9 cellular contexts compared by ENCODE assay signal in genomic region chr2:45649457-45649854, GRCh38. TPM values are rescaled to one million over a fixed set of nuclear protein-coding genes. Genes with fewer than 3 reads are reported as not detected.
DNase-seq lines count a peak whose midpoint lies in the region; ATAC-seq, FAIRE-seq and TF ChIP-seq lines count a peak whose summit lies in the region.
"Had no signal": no experiment of that assay in that cellular context is flagged by ENCODE, and none has a peak within 500 bp of the region (broad histone marks: within the 10 kb centered on the region; RNA-seq: fewer than 3 reads in every experiment).

No MANE protein-coding gene starts in this region.

- H3K4me1 ChIP-seq in endothelial cell of umbilical vein (ENCODE audit: control insufficient read depth, extremely low read depth, insufficient read depth, low read length) = peaks cover 16% of the 10 kb centered on the region
- peaks cover 13% of the 10 kb centered on the region for H3K4me1 ChIP-seq in neural progenitor cell

- POLR2A ChIA-PET in RWPE1 (lab: Yijun Ruan, JAX; ENCODE audit: low non-redundant PET) = no interaction called here
- POLR2A ChIA-PET in endothelial cell of umbilical vein (lab: Charles Lee) = interaction anchor here (1.3 kb wide), 1 partner anchor 294 kb away, joined by 3 read pairs; no protein-coding TSS in a partner anchor

- H3K4me1 Mint-ChIP-seq in neural progenitor cell = peaks cover 33% of the 10 kb centered on the region

- no peaks in the 10 kb centered on the region for H3K9me3 ChIP-seq in endothelial cell of umbilical vein (replicated peaks; ENCODE audit: control insufficient read depth, insufficient read depth, low read length)
- H3K9me3 ChIP-seq in neural progenitor cell (ENCODE audit: low read depth) = no peaks in the 10 kb centered on the region

- no peak for DNase-seq in RWPE1 (ENCODE audit: low spot score)
- DNase-seq in endothelial cell of umbilical vein (ENCODE audit: low read depth, low spot score) = peak; percentile 50
- DNase-seq in neural progenitor cell (ENCODE audit: low spot score) = peak; percentile 31
- no peak for DNase-seq in posterior vena cava (ENCODE audit: low spot score)
- no peak for DNase-seq in NCI-H1105 treated with DMSO at 0.1 percent for 48 hours (lab: John Stamatoyannopoulos, UW)
- DNase-seq in activated CD4-positive, CD25-positive, alpha-beta regulatory T cell treated with anti-CD3 and anti-CD28 coated beads, Interleukin-2, amount 50 U/mL, for 72 hours = no peak

- H3K4me3 ChIP-seq in GM12875 (ENCODE audit: low read depth, low read length) = peak overlapping the region; percentile 79
- peak overlapping the region; percentile 81 to 98 (median 88) for H3K4me3 ChIP-seq in endothelial cell of umbilical vein (replicated peaks in 1 of 3; ENCODE audit: insufficient read depth in 1 of 3, low read depth in 1 of 3, low read length in 3 of 3)
- peak overlapping the region; percentile 92 for H3K4me3 ChIP-seq in neural progenitor cell

- BruUV-seq in endothelial cell of umbilical vein (replicated peaks; lab: Mats Ljungman, UMichigan) = no TSS peak

- peaks cover 29% of the 10 kb centered on the region for H3K27me3 Mint-ChIP-seq in neural progenitor cell (ENCODE audit: insufficient read depth, low read depth)

- H2AFZ ChIP-seq in endothelial cell of umbilical vein (ENCODE audit: low read depth, low read length) (peak overlapping the region; percentile 92), neural progenitor cell (replicated peaks) (peak overlapping the region; percentile 93)

- H3K9me1 ChIP-seq in endothelial cell of umbilical vein (replicated peaks; ENCODE audit: control insufficient read depth, extremely low read depth, insufficient read depth, low read length) = no peaks in the 10 kb centered on the region

- peaks cover 2% of the 10 kb centered on the region for H3K36me3 Mint-ChIP-seq in neural progenitor cell

- no peak overlapping the region for H3K27ac Mint-ChIP-seq in neural progenitor cell

- peaks cover 21% of the 10 kb centered on the region for H3F3A ChIP-seq in neural progenitor cell (ENCODE audit: low read depth)

- H3K4me3 Mint-ChIP-seq in neural progenitor cell = peak overlapping the region; percentile 91

- H3K36me3 ChIP-seq in endothelial cell of umbilical vein (ENCODE audit: control insufficient read depth in 2 of 2, extremely low read depth in 1 of 2, insufficient read depth in 2 of 2, low read length in 2 of 2) = no peaks in the 10 kb centered on the region
- H3K36me3 ChIP-seq in neural progenitor cell = no peaks in the 10 kb centered on the region

- H3K27me3 ChIP-seq in endothelial cell of umbilical vein (ENCODE audit: control insufficient read depth in 2 of 2, insufficient read depth in 2 of 2, low read length in 2 of 2) (no peaks in the 10 kb centered on the region), neural progenitor cell (peaks cover 89% of the 10 kb centered on the region)

- peak overlapping the region; percentile 97 for H3K27ac ChIP-seq in RWPE1
- peak overlapping the region; percentile 76 for H3K27ac ChIP-seq in endothelial cell of umbilical vein (ENCODE audit: insufficient read depth, low read depth, low read length)
- no peak overlapping the region for H3K27ac ChIP-seq in neural progenitor cell

- TF ChIP-seq POLR2A in endothelial cell of umbilical vein (IDR thresholded peaks at IDR 0.05; ENCODE audit: low read depth, low read length) = peak; percentile 11

- H3K9ac ChIP-seq in endothelial cell of umbilical vein (replicated peaks; ENCODE audit: extremely low read depth, insufficient read depth, low read length) (peak overlapping the region; percentile 86), neural progenitor cell (no peak overlapping the region)

- CTCF ChIA-PET in RWPE1 (lab: Yijun Ruan, JAX) (interaction anchor here (0.5 to 1.4 kb wide), 4 partner anchors 37 to 225 kb away, joined by 3 to 5 read pairs (median 4); no protein-coding TSS in a partner anchor), endothelial cell of umbilical vein (lab: Charles Lee) (interaction anchor here (0.6 to 5.9 kb wide), 18 partner anchors 10 to 344 kb away, joined by 3 to 66 read pairs (median 4); partner anchors contain the start of gene SRBD1)

- H3K4me2 ChIP-seq in endothelial cell of umbilical vein (ENCODE audit: insufficient read depth, low read length) (peak overlapping the region; percentile 91), neural progenitor cell (peak overlapping the region; percentile 100)

- peak; percentile 44 for FAIRE-seq in endothelial cell of umbilical vein (lab: Jason Lieb, UNC)
- FAIRE-seq: TTC549 had no signal

- H4K20me1 ChIP-seq in endothelial cell of umbilical vein (replicated peaks; ENCODE audit: control insufficient read depth, extremely low read depth, insufficient read depth, low read length) (no peaks in the 10 kb centered on the region), neural progenitor cell (ENCODE audit: low read depth) (peaks cover 7% of the 10 kb centered on the region)

- TF ChIP-seq CTCF in GM12875 (IDR thresholded peaks at IDR 0.05; ENCODE audit: borderline replicate concordance, insufficient read depth, low read depth, low read length) (no peak), RWPE1 (conservative IDR thresholded peaks at IDR 0.05; ENCODE audit: low read depth) (no peak), endothelial cell of umbilical vein (IDR thresholded peaks at IDR 0.05; ENCODE audit: extremely low read depth in 1 of 2, insufficient read depth in 1 of 2, low read depth in 1 of 2, low read length in 2 of 2) (no peak), neural progenitor cell (IDR thresholded peaks at IDR 0.05) (no peak)

- H3K9me3 Mint-ChIP-seq in neural progenitor cell = no peaks in the 10 kb centered on the region

- peaks cover 6% of the 10 kb centered on the region for H3K79me2 ChIP-seq in endothelial cell of umbilical vein (ENCODE audit: control insufficient read depth, insufficient read depth, low read length)
- H3K79me2 ChIP-seq in neural progenitor cell (ENCODE audit: low read depth) = no peaks in the 10 kb centered on the region

- intact Hi-C loops in endothelial cell of umbilical vein (cut with micrococcal nuclease) (no loop called here), posterior vena cava (cut with DNase I) (no loop called here)

- dilution Hi-C loops in endothelial cell of umbilical vein (cut with MboI; ENCODE audit: extremely low pct_ligation_motif_present, low sequenced_read_pairs) = no loop called here

- no peak for ATAC-seq in GM21825 (IDR thresholded peaks at IDR 0.05; ENCODE audit: unreplicated experiment)

TF ChIP-seq in endothelial cell of umbilical vein, 7 proteins besides CTCF, POLR2A, EP300 and RAD21:
- no peak for TF ChIP-seq MYC (IDR thresholded peaks at IDR 0.05; ENCODE audit: low read depth, low read length)
- TF ChIP-seq MAX (IDR thresholded peaks at IDR 0.05; ENCODE audit: insufficient read depth, insufficient read length) = no peak
- no peak for TF ChIP-seq POLR2AphosphoS5 (IDR thresholded peaks at IDR 0.05; ENCODE audit: insufficient read depth, low read depth, low read length)
- TF ChIP-seq GATA2 (IDR thresholded peaks at IDR 0.05; ENCODE audit: insufficient read depth, insufficient read length, low read depth, low read length) = no peak
- no peak for TF ChIP-seq FOS (IDR thresholded peaks at IDR 0.05; ENCODE audit: borderline replicate concordance, insufficient read depth, low read length)
- TF ChIP-seq EZH2 (IDR thresholded peaks at IDR 0.05; ENCODE audit: borderline replicate concordance, low read depth, low read length, severe bottlenecking) = no peak
- TF ChIP-seq JUN (IDR thresholded peaks at IDR 0.05; ENCODE audit: borderline replicate concordance, insufficient read depth, insufficient read length, low read depth) = no peak

RNA-seq across cellular contexts. Expression of gene PRKCE, which starts 2.0 kb away (rescaled TPM):
- total RNA-seq in endothelial cell of umbilical vein (27.9 and 31.9 TPM in 2 replicates), neural progenitor cell (ENCODE audit: low replicate concordance) (2.9 and 4.1 TPM in 2 replicates), posterior vena cava (10 to 100 TPM; 21.7 to 26.9 TPM)
- polyA plus RNA-seq in endothelial cell of umbilical vein = 31.5 and 33.9 TPM in 2 replicates
- 26.0 and 29.6 TPM in 2 replicates for polyA plus RNA-seq in endothelial cell of umbilical vein (2011; cell fraction: cytosol; rRNA removed)
- polyA plus RNA-seq in endothelial cell of umbilical vein (2011; cell fraction: nucleus; rRNA removed) = 42.5 and 48.6 TPM in 2 replicates
- polyA plus RNA-seq in endothelial cell of umbilical vein (2012) = 32.0 and 35.1 TPM in 2 replicates
- 132 and 140 TPM in 2 replicates for polyA minus RNA-seq in endothelial cell of umbilical vein
- polyA minus RNA-seq in endothelial cell of umbilical vein (2011; cell fraction: cytosol; rRNA and poly(A)+ RNA removed) = 21.7 TPM
- 151 and 175 TPM in 2 replicates for polyA minus RNA-seq in endothelial cell of umbilical vein (2011; cell fraction: nucleus; rRNA and poly(A)+ RNA removed)

RNA-seq across cellular contexts. Expression of gene SRBD1, which starts 38.4 kb away (rescaled TPM):
- 12.5 and 12.9 TPM in 2 replicates for total RNA-seq in endothelial cell of umbilical vein
- polyA plus RNA-seq in endothelial cell of umbilical vein = 2.0 and 3.7 TPM in 2 replicates
- 4.3 and 5.0 TPM in 2 replicates for polyA plus RNA-seq in endothelial cell of umbilical vein (2011; cell fraction: cytosol; rRNA removed)
- polyA plus RNA-seq in endothelial cell of umbilical vein (2011; cell fraction: nucleus; rRNA removed) = 8.6 and 9.5 TPM in 2 replicates
- 10.8 and 11.9 TPM in 2 replicates for polyA plus RNA-seq in endothelial cell of umbilical vein (2012)
- polyA minus RNA-seq in endothelial cell of umbilical vein = 15.7 and 18.2 TPM in 2 replicates
- polyA minus RNA-seq in endothelial cell of umbilical vein (2011; cell fraction: cytosol; rRNA and poly(A)+ RNA removed) = 14.0 TPM
- 32.2 and 39.4 TPM in 2 replicates for polyA minus RNA-seq in endothelial cell of umbilical vein (2011; cell fraction: nucleus; rRNA and poly(A)+ RNA removed)
- total RNA-seq in neural progenitor cell (ENCODE audit: low replicate concordance) = 29.9 and 37.2 TPM in 2 replicates
- total RNA-seq in posterior vena cava = 10 to 100 TPM; 13.7 to 19.0 TPM

Comparison
In these comparisons a context has a peak if more than half of its experiments do, and no peak if none do; other contexts are left out.
1. DNase-seq: peak in endothelial cell of umbilical vein (single experiment) and neural progenitor cell (single experiment); none in RWPE1 (single experiment), posterior vena cava (single experiment), NCI-H1105 treated with DMSO at 0.1 percent for 48 hours (single experiment) and activated CD4-positive, CD25-positive, alpha-beta regulatory T cell treated with anti-CD3 and anti-CD28 coated beads, Interleukin-2, amount 50 U/mL, for 72 hours (single experiment).
2. Peak in every context shown above with its lines, with median percentiles within 50 percentile points of each other: H3K4me3 ChIP-seq.